In the genomic region with DNA sequence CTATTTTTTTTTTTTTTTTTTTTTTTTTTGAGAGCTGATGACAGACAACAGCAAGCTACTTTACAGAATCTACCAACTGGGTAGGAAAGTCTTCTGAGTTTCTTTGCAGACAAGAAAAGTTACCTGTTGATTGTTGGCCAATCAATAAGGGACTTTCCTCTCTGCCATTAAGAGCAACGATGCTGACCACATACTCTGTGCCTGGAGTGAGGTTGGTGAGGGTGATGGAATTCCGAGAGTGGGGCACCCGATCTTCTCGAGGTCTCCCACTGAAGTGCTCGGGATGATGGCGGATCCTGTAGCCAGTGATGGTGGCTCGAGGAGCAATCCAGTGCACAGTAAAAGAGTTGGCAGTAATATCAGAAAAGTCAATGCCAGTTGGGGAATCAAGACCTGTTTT, we compare ENCODE assay signal across 13 cellular contexts. TPM values are rescaled to one million over a fixed set of nuclear protein-coding genes. Genes with fewer than 3 reads are reported as not detected.
A peak's percentile ranks its signal among the peaks of the same experiment; 100 is the strongest.
DNase-seq lines count a peak whose midpoint lies in the region; ATAC-seq, FAIRE-seq and TF ChIP-seq lines count a peak whose summit lies in the region.
"Had no signal": no experiment of that assay in that cellular context is flagged by ENCODE, and none has a peak within 500 bp of the region (broad histone marks: within the 10 kb centered on the region; RNA-seq: fewer than 3 reads in every experiment).

No MANE protein-coding gene starts in this region.

- H3K27me3 Mint-ChIP-seq in HFFc6 (ENCODE audit: insufficient read depth) (peaks cover 38% of the 10 kb centered on the region), endothelial cell (ENCODE audit: unreplicated experiment) (no peaks in the 10 kb centered on the region), progenitor cell of endocrine pancreas (no peaks in the 10 kb centered on the region)

- DNase-seq in AG04450 (ENCODE audit: low read depth, low spot score) (no peak), HFFc6 (no peak), endothelial cell (ENCODE audit: low spot score) (no peak), progenitor cell of endocrine pancreas (ENCODE audit: low spot score, unreplicated experiment) (no peak), putamen (ENCODE audit: low spot score) (no peak), GM12891 (ENCODE audit: insufficient read length, low spot score) (no peak)
- DNase-seq: CD8-positive, alpha-beta memory T cell; DMS53; H7 had no signal

- H3K4me3 Mint-ChIP-seq in HFFc6: peak overlapping the region; percentile 60; the same call in 1 of the 2 replicates
- H3K4me3 Mint-ChIP-seq in endothelial cell (ENCODE audit: unreplicated experiment): no peak overlapping the region
- H3K4me3 Mint-ChIP-seq in progenitor cell of endocrine pancreas (ENCODE audit: low read depth): no peak overlapping the region
- H3K4me3 Mint-ChIP-seq: CD8-positive, alpha-beta memory T cell; GM23338 had no signal

- no peak for FAIRE-seq in GM12891 (lab: Jason Lieb, UNC)
- FAIRE-seq: GM18507, HTR-8/SVneo had no signal

- H3K27ac Mint-ChIP-seq in HFFc6: peak overlapping the region; percentile 69
- H3K27ac Mint-ChIP-seq in endothelial cell (ENCODE audit: unreplicated experiment): peak overlapping the region; percentile 8
- peak overlapping the region; percentile 90 for H3K27ac Mint-ChIP-seq in progenitor cell of endocrine pancreas
- H3K27ac Mint-ChIP-seq: CD8-positive, alpha-beta memory T cell; GM23338 had no signal

- POLR2A ChIA-PET in AG04450 (lab: Yijun Ruan, JAX): interaction anchor here (0.6 kb wide), 1 partner anchor 33 kb away, joined by 5 read pairs; no protein-coding TSS in a partner anchor

- CTCF ChIA-PET in AG04450 (lab: Charles Lee): interaction anchor here (1.5 kb wide), 1 partner anchor 11 kb away, joined by 3 read pairs; no protein-coding TSS in a partner anchor

- no peak overlapping the region for H3K4me3 ChIP-seq in AG04450 (ENCODE audit: low read depth, low read length)
- H3K4me3 ChIP-seq: GM23338 had no signal

- TF ChIP-seq CTCF in AG04450 (IDR thresholded peaks at IDR 0.05; ENCODE audit: low read depth, low read length): no peak
- TF ChIP-seq CTCF in HFFc6 (IDR thresholded peaks at IDR 0.05): no peak
- TF ChIP-seq CTCF in endothelial cell (IDR thresholded peaks at IDR 0.05; ENCODE audit: unreplicated experiment): no peak
- no peak for TF ChIP-seq CTCF in progenitor cell of endocrine pancreas (IDR thresholded peaks at IDR 0.05; ENCODE audit: unreplicated experiment)

- no peak for ATAC-seq in GM21528 (IDR thresholded peaks at IDR 0.05; ENCODE audit: low FRiP score, unreplicated experiment)
- ATAC-seq: GM23338 had no signal

- H3K9me3 Mint-ChIP-seq in HFFc6 (no peaks in the 10 kb centered on the region; the same call in 1 of the 2 replicates), endothelial cell (ENCODE audit: unreplicated experiment) (no peaks in the 10 kb centered on the region), progenitor cell of endocrine pancreas (ENCODE audit: low read depth) (no peaks in the 10 kb centered on the region)
- H3K9me3 Mint-ChIP-seq: CD8-positive, alpha-beta memory T cell had no signal

- H3K27me3 ChIP-seq in AG04450 (ENCODE audit: control insufficient read depth, insufficient read depth, low read length): no peaks in the 10 kb centered on the region

- no peaks in the 10 kb centered on the region for H3K9me3 ChIP-seq in AG04450 (ENCODE audit: control insufficient read depth, insufficient read depth, low read length)

- no peak for TF ChIP-seq POLR2A in GM12891 (IDR thresholded peaks at IDR 0.05; ENCODE audit: low read depth, low read length)

- H3K4me1 Mint-ChIP-seq in HFFc6 (ENCODE audit: low read depth) (peaks cover 3% of the 10 kb centered on the region; the same call in 1 of the 2 replicates), endothelial cell (ENCODE audit: unreplicated experiment) (no peaks in the 10 kb centered on the region), progenitor cell of endocrine pancreas (ENCODE audit: low read depth) (no peaks in the 10 kb centered on the region)
- H3K4me1 Mint-ChIP-seq: CD8-positive, alpha-beta memory T cell had no signal

- H3K36me3 Mint-ChIP-seq in HFFc6 (ENCODE audit: low read depth): peaks cover 55% of the 10 kb centered on the region
- H3K36me3 Mint-ChIP-seq in endothelial cell (ENCODE audit: low read depth, unreplicated experiment): peaks cover 56% of the 10 kb centered on the region
- H3K36me3 Mint-ChIP-seq in progenitor cell of endocrine pancreas (ENCODE audit: insufficient read depth): peaks cover 63% of the 10 kb centered on the region
- H3K36me3 Mint-ChIP-seq: CD8-positive, alpha-beta memory T cell had no signal

- peak overlapping the region; percentile 33 for H3K27ac ChIP-seq in AG04450 (ENCODE audit: low read depth, low read length)

TF ChIP-seq in GM12891, 5 proteins besides CTCF, POLR2A, EP300 and RAD21:
- TF ChIP-seq PAX5 (IDR thresholded peaks at IDR 0.05; ENCODE audit: insufficient read depth, low read length, severe bottlenecking) (no peak), POU2F2 (IDR thresholded peaks at IDR 0.05; ENCODE audit: low read depth, low read length) (no peak), POLR2AphosphoS5 (IDR thresholded peaks at IDR 0.05; ENCODE audit: low read depth, low read length) (no peak), TAF1 (IDR thresholded peaks at IDR 0.05; ENCODE audit: low read depth, low read length) (no peak), SPI1 (IDR thresholded peaks at IDR 0.05; ENCODE audit: low read depth, low read length) (no peak)

RNA-seq across cellular contexts. Expression of gene FN1, which starts 49.3 kb away (rescaled TPM):
- 6,646 and 8,374 TPM in 2 replicates for polyA plus RNA-seq in AG04450 (2011; rRNA removed)
- polyA minus RNA-seq in AG04450 (2011; rRNA and poly(A)+ RNA removed): 8,900 and 10,922 TPM in 2 replicates
- 1,000 to 10,000 TPM; 2,848 to 5,249 (median 2,869) TPM for total RNA-seq in HFFc6 (2021; fragmentation: NEBNext Ultra II Directional; extraction: Animal tissue kit (Norgen Biotek cat#: 25700))
- total RNA-seq in endothelial cell (ENCODE audit: unreplicated experiment) (1,159 TPM), progenitor cell of endocrine pancreas (2,640 and 2,744 TPM in 2 replicates)
- polyA plus RNA-seq in GM12891 (2012; ENCODE audit: low read depth, missing spikeins): 0.45 TPM

Comparison
In these comparisons a context has a peak if more than half of its experiments do, and no peak if none do; other contexts are left out.
1. H3K27ac Mint-ChIP-seq: peak in every context shown above with its lines; median percentile 90 in progenitor cell of endocrine pancreas; 69 in HFFc6; 8 in endothelial cell.